ENCODE assay signal across 8 cellular contexts in genomic region chr4:139556071-139556734, GRCh38. TPM values are rescaled to one million over a fixed set of nuclear protein-coding genes. Genes with fewer than 3 reads are reported as not detected.
DNase-seq lines count a peak whose midpoint lies in the region; ATAC-seq, FAIRE-seq and TF ChIP-seq lines count a peak whose summit lies in the region.

Gene SETD7 (minus strand): TSS chr4:139556219. CDS start chr4:139556137, 82 bp downstream.

- peaks cover 40% of the 10 kb centered on the region for H3K79me2 ChIP-seq in OCI-LY7 (ENCODE audit: insufficient read depth, low read depth, low read length)

- BruUV-seq in OCI-LY7 (replicated peaks; lab: Mats Ljungman, UMichigan), result no TSS peak

- intact Hi-C loops in OCI-LY7 (cut with micrococcal nuclease; ENCODE audit: unreplicated experiment), result loop anchor here (1.0 to 10.0 kb wide), 9 partner anchors 259 to 1251 kb away; partner anchors contain the start of genes ELF2, MAML3, NOCT and TBC1D9

- DNase-seq in AG04449 (ENCODE audit: low read depth, low spot score) (no peak), HTR-8/SVneo (ENCODE audit: insufficient read length, low spot score) (peak; percentile 64), OCI-LY7 (ENCODE audit: low spot score) (peak; percentile 82), epithelial cell of proximal tubule (ENCODE audit: low read depth) (no peak)
- peak; percentile 64 for DNase-seq in activated T-cell treated with anti-CD3 and anti-CD28 coated beads, Interleukin-2, amount 50 U/mL, for 1 hour
- DNase-seq in stimulated activated CD8-positive, alpha-beta memory T cell treated with anti-CD3 and anti-CD28 coated beads, Interleukin-4, amount 100 ng/mL, for 24 hours (ENCODE audit: low read depth), result peak; percentile 30

- peaks cover 30% of the 10 kb centered on the region for H4K20me1 ChIP-seq in OCI-LY7 (ENCODE audit: insufficient read depth, low read length)

- CTCF ChIA-PET in AG04449 (lab: Yijun Ruan, JAX) (interaction anchor here (1.1 to 3.0 kb wide), 6 partner anchors 10 to 59 kb away, joined by 3 to 14 read pairs (median 4); no protein-coding TSS in a partner anchor), OCI-LY7 (lab: Charles Lee; ENCODE audit: unreplicated experiment) (interaction anchor here (1.4 kb wide), 1 partner anchor 103 kb away, joined by 5 read pairs; no protein-coding TSS in a partner anchor)

- TF ChIP-seq CTCF in AG04449 (IDR thresholded peaks at IDR 0.05; ENCODE audit: insufficient read depth, low read length, missing control alignments) (no peak), OCI-LY7 (conservative IDR thresholded peaks at IDR 0.05; ENCODE audit: low read length) (no peak), epithelial cell of proximal tubule (conservative IDR thresholded peaks at IDR 0.05; ENCODE audit: low read depth, low read length) (no peak)

- H3K4me2 ChIP-seq in OCI-LY7 (ENCODE audit: low read length), result peak within 1 kb of the TSS; percentile 86

- ATAC-seq in GM19328 (IDR thresholded peaks at IDR 0.05; ENCODE audit: unreplicated experiment), result peak; percentile 25

- peak within 1 kb of the TSS; percentile 87 for H3K27ac ChIP-seq in OCI-LY7 (ENCODE audit: low read depth, low read length, poor library complexity, severe bottlenecking)

- H3K27me3 ChIP-seq in mononuclear cell (ENCODE audit: insufficient read depth, low read length), result peaks cover 3% of the 10 kb centered on the region

- H3K4me1 ChIP-seq in OCI-LY7 (ENCODE audit: insufficient read depth, low read length, poor library complexity, severe bottlenecking) (peaks cover 72% of the 10 kb centered on the region), mononuclear cell (ENCODE audit: insufficient read depth, low read length) (peaks cover 49% of the 10 kb centered on the region)

- H3K9me3 ChIP-seq in OCI-LY7 (ENCODE audit: low read length) (no peaks in the 10 kb centered on the region), mononuclear cell (ENCODE audit: low read depth, low read length) (no peaks in the 10 kb centered on the region)

- H2AFZ ChIP-seq in OCI-LY7 (ENCODE audit: low read length), result peak within 1 kb of the TSS; percentile 53

- H3K4me3 ChIP-seq in AG04449 (ENCODE audit: low read depth, low read length), result peak within 1 kb of the TSS; percentile 90
- peak within 1 kb of the TSS; percentile 81 for H3K4me3 ChIP-seq in OCI-LY7 (ENCODE audit: low read depth, low read length, poor library complexity, severe bottlenecking)
- peak within 1 kb of the TSS; percentile 69 for H3K4me3 ChIP-seq in epithelial cell of proximal tubule (ENCODE audit: low read depth, low read length)
- H3K4me3 ChIP-seq in mononuclear cell (ENCODE audit: low read length), result peak within 1 kb of the TSS; percentile 69

- no peaks in the 10 kb centered on the region for H3K9me2 ChIP-seq in OCI-LY7 (ENCODE audit: insufficient read depth, low read length)

- POLR2A ChIA-PET in AG04449 (lab: Yijun Ruan, JAX), result interaction anchor here (0.6 to 1.2 kb wide), 5 partner anchors 20 to 542 kb away, joined by 3 to 5 read pairs (median 3); no protein-coding TSS in a partner anchor
- POLR2A ChIA-PET in OCI-LY7 (lab: Charles Lee), result interaction anchor here (0.7 to 2.7 kb wide), 16 partner anchors 9 to 520 kb away, joined by 3 to 10 read pairs (median 4); partner anchors contain the start of gene RAB33B

- H3K36me3 ChIP-seq in OCI-LY7 (ENCODE audit: insufficient read depth, low read length), result peaks cover 15% of the 10 kb centered on the region

- peak; percentile 28 for FAIRE-seq in HTR-8/SVneo (lab: Jason Lieb, UNC)

RNA-seq across cellular contexts. Expression of gene SETD7, which starts in this region (rescaled TPM):
- 17.6 and 21.0 TPM in 2 replicates for total RNA-seq in OCI-LY7 (2014; rRNA removed; shearing (Covaris generic))
- total RNA-seq in OCI-LY7 (2022), result 35.6 and 37.3 TPM in 2 replicates
- total RNA-seq in epithelial cell of proximal tubule, result 21.7 and 29.4 TPM in 2 replicates
- 33.2 TPM for total RNA-seq in mononuclear cell

Comparison
In these comparisons a context has a peak if more than half of its experiments do, and no peak if none do; other contexts are left out.
1. DNase-seq: peak in HTR-8/SVneo (single experiment), OCI-LY7 (single experiment), activated T-cell treated with anti-CD3 and anti-CD28 coated beads, Interleukin-2, amount 50 U/mL, for 1 hour (single experiment) and stimulated activated CD8-positive, alpha-beta memory T cell treated with anti-CD3 and anti-CD28 coated beads, Interleukin-4, amount 100 ng/mL, for 24 hours (single experiment); none in AG04449 (single experiment) and epithelial cell of proximal tubule (single experiment).
2. Peak in every context shown above with its lines, with median percentiles within 50 percentile points of each other: H3K4me3 ChIP-seq.